ENCODE assay signal across 1 cellular context in the genomic region with DNA sequence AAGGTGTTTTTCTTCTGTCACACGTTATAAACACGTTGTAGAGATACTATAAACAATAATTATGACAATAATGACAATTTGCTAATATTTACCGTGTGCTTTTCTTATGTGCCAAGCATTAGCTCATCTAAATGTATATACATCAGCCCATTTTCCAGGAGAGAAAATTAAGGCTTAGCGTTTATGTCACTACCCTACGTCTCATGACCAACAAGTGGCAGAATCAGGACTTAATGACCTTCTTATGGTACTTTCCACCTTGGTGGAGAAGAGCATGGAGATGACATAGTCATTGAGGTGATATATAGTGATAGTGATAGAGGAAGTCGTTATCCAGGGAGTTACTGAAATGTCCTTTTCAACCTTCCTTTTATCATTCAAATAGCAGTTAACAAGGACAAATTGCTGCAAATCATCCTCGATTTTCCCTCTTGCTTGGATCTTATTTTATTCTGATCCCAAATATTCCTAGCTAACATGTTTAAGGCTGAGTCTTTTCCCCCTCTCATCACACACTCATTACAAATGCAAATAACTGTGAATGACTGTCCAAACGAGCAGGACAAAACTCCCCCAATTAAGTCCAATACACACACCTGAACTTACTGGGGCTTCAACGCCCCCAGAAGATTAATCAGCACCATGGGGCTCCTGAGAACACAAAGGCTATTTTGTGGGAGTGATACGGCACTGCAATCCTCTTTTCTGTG.
TF ChIP-seq lines count a peak whose summit lies in the region.

No MANE protein-coding gene starts in this region.

TF ChIP-seq in HEK293, 187 proteins besides CTCF, POLR2A, EP300 and RAD21 (continued from another document):
- TF ChIP-seq ZNF571 (tag by site-specific recombination; IDR thresholded peaks at IDR 0.05): no peak
- TF ChIP-seq, protein P1, sequence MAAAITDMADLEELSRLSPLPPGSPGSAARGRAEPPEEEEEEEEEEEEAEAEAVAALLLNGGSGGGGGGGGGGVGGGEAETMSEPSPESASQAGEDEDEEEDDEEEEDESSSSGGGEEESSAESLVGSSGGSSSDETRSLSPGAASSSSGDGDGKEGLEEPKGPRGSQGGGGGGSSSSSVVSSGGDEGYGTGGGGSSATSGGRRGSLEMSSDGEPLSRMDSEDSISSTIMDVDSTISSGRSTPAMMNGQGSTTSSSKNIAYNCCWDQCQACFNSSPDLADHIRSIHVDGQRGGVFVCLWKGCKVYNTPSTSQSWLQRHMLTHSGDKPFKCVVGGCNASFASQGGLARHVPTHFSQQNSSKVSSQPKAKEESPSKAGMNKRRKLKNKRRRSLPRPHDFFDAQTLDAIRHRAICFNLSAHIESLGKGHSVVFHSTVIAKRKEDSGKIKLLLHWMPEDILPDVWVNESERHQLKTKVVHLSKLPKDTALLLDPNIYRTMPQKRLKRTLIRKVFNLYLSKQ (tag by site-specific recombination; IDR thresholded peaks at IDR 0.05; ENCODE audit: borderline replicate concordance): no peak
- TF ChIP-seq ZNF202 (tag by site-specific recombination; IDR thresholded peaks at IDR 0.05; ENCODE audit: borderline replicate concordance): no peak
- TF ChIP-seq WT1 (tag by site-specific recombination; IDR thresholded peaks at IDR 0.05): no peak
- TF ChIP-seq, protein P2, sequence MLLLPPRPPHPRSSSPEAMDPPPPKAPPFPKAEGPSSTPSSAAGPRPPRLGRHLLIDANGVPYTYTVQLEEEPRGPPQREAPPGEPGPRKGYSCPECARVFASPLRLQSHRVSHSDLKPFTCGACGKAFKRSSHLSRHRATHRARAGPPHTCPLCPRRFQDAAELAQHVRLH (tag by site-specific recombination; IDR thresholded peaks at IDR 0.05): 0 out of 2 replicates have a peak, but pooled peaks have one; percentile 33
- TF ChIP-seq ZBTB8A (tag by site-specific recombination; IDR thresholded peaks at IDR 0.05): no peak
- no peak for TF ChIP-seq ZNF600 (tag by site-specific recombination; IDR thresholded peaks at IDR 0.05)
TF ChIP-seq in HEK293: peak in this region for 3.
